Comparison of ENCODE assay signal across 12 cellular contexts in genomic region chr14:61334197-61334701, GRCh38. TPM values are rescaled to one million over a fixed set of nuclear protein-coding genes. Genes with fewer than 3 reads are reported as not detected.
A peak's percentile ranks its signal among the peaks of the same experiment; 100 is the strongest.
DNase-seq lines count a peak whose midpoint lies in the region; ATAC-seq lines count a peak whose summit lies in the region.
"Had no signal": no experiment of that assay in that cellular context is flagged by ENCODE, and none has a peak within 500 bp of the region (broad histone marks: within the 10 kb centered on the region; RNA-seq: fewer than 3 reads in every experiment).

No MANE protein-coding gene starts in this region.

- H3K36me3 Mint-ChIP-seq in CD4-positive, alpha-beta memory T cell: peaks cover 23 to 33% of the 10 kb centered on the region in 2 donors
- peaks cover 21% of the 10 kb centered on the region for H3K36me3 Mint-ChIP-seq in T-helper 1 cell treated with Interleukin-12 subunit alpha and Interleukin-12 subunit beta and Interleukin-4 antibody, amounts not matched to agents 30 μg/mL and 1 μg/mL, for 36 hours (ENCODE audit: low read depth)
- no peaks in the 10 kb centered on the region for H3K36me3 Mint-ChIP-seq in activated naive CD8-positive, alpha-beta T cell
- peaks cover 12% of the 10 kb centered on the region for H3K36me3 Mint-ChIP-seq in natural killer cell treated with Interleukin-12 subunit alpha and Interleukin-12 subunit beta and Interleukin-15 and Interleukin-18, amount 100 ng/mL, for 72 hours

- peaks cover 97% of the 10 kb centered on the region for H3K4me1 ChIP-seq in CD4-positive, alpha-beta memory T cell (ENCODE audit: insufficient read depth, low read length)

- peak overlapping the region; percentile 93 to 100 (median 99) for H3K27ac Mint-ChIP-seq in CD4-positive, alpha-beta memory T cell
- H3K27ac Mint-ChIP-seq in T-helper 1 cell treated with Interleukin-12 subunit alpha and Interleukin-12 subunit beta and Interleukin-4 antibody, amounts not matched to agents 30 μg/mL and 1 μg/mL, for 36 hours: peak overlapping the region; percentile 94
- H3K27ac Mint-ChIP-seq in activated naive CD8-positive, alpha-beta T cell: peak overlapping the region; percentile 97
- peak overlapping the region; percentile 90 to 98 for H3K27ac Mint-ChIP-seq in natural killer cell treated with Interleukin-12 subunit alpha and Interleukin-12 subunit beta and Interleukin-15 and Interleukin-18, amount 100 ng/mL, for 72 hours

- H3K27ac ChIP-seq in CD4-positive, alpha-beta memory T cell (ENCODE audit: low read depth, low read length): peak overlapping the region; percentile 83
- H3K27ac ChIP-seq: BLaER1 had no signal

- peak overlapping the region; percentile 44 to 50 for H3K4me3 ChIP-seq in CD4-positive, alpha-beta memory T cell (ENCODE audit: low read length in 2 of 2)
- H3K4me3 ChIP-seq: BLaER1 had no signal

- no peaks in the 10 kb centered on the region for H3K9me3 ChIP-seq in CD4-positive, alpha-beta memory T cell (ENCODE audit: control insufficient read depth in 1 of 2, low read length in 2 of 2)
- H3K9me3 ChIP-seq: BLaER1 had no signal

- POLR2A ChIA-PET in CD4-positive, alpha-beta memory T cell (lab: Charles Lee; ENCODE audit: partially characterized antibody): interaction anchor here (1.0 to 19.4 kb wide), 17 partner anchors 10 to 361 kb away, joined by 3 to 578 read pairs (median 7); partner anchors contain the start of genes HIF1A, PRKCH and TMEM30B

- H3K9me3 Mint-ChIP-seq in CD4-positive, alpha-beta memory T cell: no peaks in the 10 kb centered on the region
- H3K9me3 Mint-ChIP-seq in T-helper 1 cell treated with Interleukin-12 subunit alpha and Interleukin-12 subunit beta and Interleukin-4 antibody, amounts not matched to agents 30 μg/mL and 1 μg/mL, for 36 hours: no peaks in the 10 kb centered on the region
- no peaks in the 10 kb centered on the region for H3K9me3 Mint-ChIP-seq in activated naive CD8-positive, alpha-beta T cell (ENCODE audit: low read depth)
- no peaks in the 10 kb centered on the region for H3K9me3 Mint-ChIP-seq in natural killer cell treated with Interleukin-12 subunit alpha and Interleukin-12 subunit beta and Interleukin-15 and Interleukin-18, amount 100 ng/mL, for 72 hours

- H3K36me3 ChIP-seq in CD4-positive, alpha-beta memory T cell (ENCODE audit: insufficient read depth, low read length): no peaks in the 10 kb centered on the region
- H3K36me3 ChIP-seq: BLaER1 had no signal

- intact Hi-C loops in CD4-positive, alpha-beta memory T cell (cut with micrococcal nuclease): loop anchor here (1.0 kb wide), 1 partner anchor 8 kb away; no protein-coding TSS in a partner anchor

- no peaks in the 10 kb centered on the region for H3K27me3 ChIP-seq in CD4-positive, alpha-beta memory T cell (ENCODE audit: insufficient read depth, low read length)
- H3K27me3 ChIP-seq: BLaER1 had no signal

- DNase-seq in CD4-positive, alpha-beta memory T cell: peak in 2 of 5 donors; percentile 43 to 76
- DNase-seq in natural killer cell treated with Interleukin-12 subunit alpha and Interleukin-12 subunit beta and Interleukin-15 and Interleukin-18, amount 100 ng/mL, for 72 hours (ENCODE audit: low spot score): no peak
- DNase-seq in 8988T: no peak
- DNase-seq in middle frontal gyrus (ENCODE audit: extremely low spot score, low spot score): no peak
- DNase-seq in HCEC 1CT: no peak
- DNase-seq in NCI-H748 treated with DMSO at 0.1 percent for 48 hours (lab: John Stamatoyannopoulos, UW): no peak
- DNase-seq: aorta, NCI-H2227 treated with DMSO at 0.1 percent for 48 hours, SW 1271 had no signal

- CTCF ChIA-PET in CD4-positive, alpha-beta memory T cell (lab: Charles Lee; ENCODE audit: partially characterized antibody): interaction anchor here (1.0 to 10.2 kb wide), 8 partner anchors 10 to 123 kb away, joined by 3 to 84 read pairs (median 4); partner anchors contain the start of gene PRKCH

- ATAC-seq in natural killer cell treated with Interleukin-12 subunit alpha and Interleukin-12 subunit beta and Interleukin-15 and Interleukin-18, amount 100 ng/mL, for 72 hours: peak; percentile 1 to 20

- peak overlapping the region; percentile 80 to 96 (median 88) for H3K4me3 Mint-ChIP-seq in CD4-positive, alpha-beta memory T cell
- H3K4me3 Mint-ChIP-seq in T-helper 1 cell treated with Interleukin-12 subunit alpha and Interleukin-12 subunit beta and Interleukin-4 antibody, amounts not matched to agents 30 μg/mL and 1 μg/mL, for 36 hours: peak overlapping the region; percentile 83
- peak overlapping the region; percentile 84 for H3K4me3 Mint-ChIP-seq in activated naive CD8-positive, alpha-beta T cell
- H3K4me3 Mint-ChIP-seq in natural killer cell treated with Interleukin-12 subunit alpha and Interleukin-12 subunit beta and Interleukin-15 and Interleukin-18, amount 100 ng/mL, for 72 hours: peak overlapping the region; percentile 94

- H3K4me1 Mint-ChIP-seq in CD4-positive, alpha-beta memory T cell: peaks cover 74 to 89% (median 80%) of the 10 kb centered on the region in 4 donors
- H3K4me1 Mint-ChIP-seq in T-helper 1 cell treated with Interleukin-12 subunit alpha and Interleukin-12 subunit beta and Interleukin-4 antibody, amounts not matched to agents 30 μg/mL and 1 μg/mL, for 36 hours (ENCODE audit: low read depth): peaks cover 79% of the 10 kb centered on the region
- peaks cover 91% of the 10 kb centered on the region for H3K4me1 Mint-ChIP-seq in activated naive CD8-positive, alpha-beta T cell (ENCODE audit: low read depth)
- H3K4me1 Mint-ChIP-seq in natural killer cell treated with Interleukin-12 subunit alpha and Interleukin-12 subunit beta and Interleukin-15 and Interleukin-18, amount 100 ng/mL, for 72 hours (ENCODE audit: low read depth in 2 of 2): peaks cover 74 to 85% of the 10 kb centered on the region in 2 donors

- H3K27me3 Mint-ChIP-seq in CD4-positive, alpha-beta memory T cell: no peaks in the 10 kb centered on the region
- H3K27me3 Mint-ChIP-seq in T-helper 1 cell treated with Interleukin-12 subunit alpha and Interleukin-12 subunit beta and Interleukin-4 antibody, amounts not matched to agents 30 μg/mL and 1 μg/mL, for 36 hours (ENCODE audit: low read depth): no peaks in the 10 kb centered on the region
- no peaks in the 10 kb centered on the region for H3K27me3 Mint-ChIP-seq in activated naive CD8-positive, alpha-beta T cell
- no peaks in the 10 kb centered on the region for H3K27me3 Mint-ChIP-seq in natural killer cell treated with Interleukin-12 subunit alpha and Interleukin-12 subunit beta and Interleukin-15 and Interleukin-18, amount 100 ng/mL, for 72 hours

RNA-seq across cellular contexts. Expression of gene PRKCH, which starts 12.9 kb away (rescaled TPM):
- total RNA-seq in CD4-positive, alpha-beta memory T cell: 100 to 1,000 TPM; 247 to 284 TPM
- polyA plus RNA-seq in CD4-positive, alpha-beta memory T cell: 100 to 1,000 TPM; 246 to 251 TPM
- 100 to 1,000 TPM; 182 to 216 TPM for total RNA-seq in natural killer cell treated with Interleukin-12 subunit alpha and Interleukin-12 subunit beta and Interleukin-15 and Interleukin-18, amount 100 ng/mL, for 72 hours

RNA-seq across cellular contexts. Expression of gene TMEM30B, which starts 53.1 kb away (rescaled TPM):
- total RNA-seq in CD4-positive, alpha-beta memory T cell: 1 to 10 TPM; 2.9 to 3.0 TPM
- polyA plus RNA-seq in CD4-positive, alpha-beta memory T cell: 1 to 10 TPM; 5.3 to 5.4 TPM
- total RNA-seq in natural killer cell treated with Interleukin-12 subunit alpha and Interleukin-12 subunit beta and Interleukin-15 and Interleukin-18, amount 100 ng/mL, for 72 hours: 1 to 10 TPM in 1 of 2 donors, under 1 TPM in 1; 0.81 to 1.2 TPM
